ENCODE assay signal across 8 cellular contexts in the genomic region with DNA sequence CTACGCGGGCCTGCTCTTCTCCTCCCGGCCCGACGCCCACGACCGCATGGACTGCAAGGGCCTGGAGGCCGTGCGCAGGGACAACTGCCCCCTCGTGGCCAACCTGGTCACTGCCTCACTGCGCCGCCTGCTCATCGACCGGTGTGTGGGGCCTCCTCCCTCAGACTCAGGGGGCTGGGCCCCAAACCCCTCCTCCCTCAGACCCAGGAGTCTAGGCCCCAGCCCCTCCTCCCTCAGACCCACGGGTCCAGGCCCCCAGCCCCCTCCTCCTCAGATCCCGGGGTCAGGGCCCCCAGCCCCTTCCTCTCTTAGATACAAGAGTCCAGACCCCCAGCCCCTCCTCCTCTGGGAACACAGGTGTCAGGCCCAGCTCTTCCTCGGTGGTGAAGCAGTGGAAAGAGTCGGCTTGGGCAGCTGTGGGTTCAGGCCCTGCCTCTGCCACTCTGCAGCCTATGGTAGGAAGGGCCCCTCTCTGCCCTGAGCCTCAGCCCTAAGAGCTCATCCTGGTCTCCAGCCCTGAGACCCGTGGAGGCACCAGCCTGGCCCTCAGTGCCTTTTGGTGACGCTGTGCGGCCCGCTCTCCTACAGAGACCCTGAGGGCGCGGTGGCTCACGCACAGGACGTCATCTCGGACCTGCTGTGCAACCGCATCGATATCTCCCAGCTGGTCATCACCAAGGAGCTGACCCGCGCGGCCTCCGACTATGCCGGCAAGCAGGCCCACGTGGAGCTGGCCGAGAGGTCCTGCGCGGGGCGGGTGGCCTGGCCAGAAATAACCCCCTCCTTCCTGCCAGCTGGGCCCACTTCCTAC. TPM values are rescaled to one million over a fixed set of nuclear protein-coding genes. Genes with fewer than 3 reads are reported as not detected.
DNase-seq lines count a peak whose midpoint lies in the region; ATAC-seq and TF ChIP-seq lines count a peak whose summit lies in the region.

No MANE protein-coding gene starts in this region.

- H3K4me1 ChIP-seq in colonic mucosa (peaks cover 5% of the 10 kb centered on the region), right lobe of liver (no peaks in the 10 kb centered on the region)

- H3K27me3 ChIP-seq in colonic mucosa (peaks cover 22% of the 10 kb centered on the region), right lobe of liver (no peaks in the 10 kb centered on the region)

- H3K27ac Mint-ChIP-seq in activated CD4-positive, alpha-beta T cell treated with anti-CD3 and anti-CD28 coated beads, Interleukin-2, amount 10 ng/mL, durations not matched to agents 24 days and 14 days: no peak overlapping the region

- no peak overlapping the region for H3K9ac ChIP-seq in colonic mucosa (ENCODE audit: low read depth in 2 of 2, low read length in 2 of 2)

- H3K36me3 ChIP-seq in colonic mucosa (no peaks in the 10 kb centered on the region), right lobe of liver (no peaks in the 10 kb centered on the region)

- DNase-seq in Ammon's horn (ENCODE audit: low spot score) (peak; percentile 63), LNCaP clone FGC (ENCODE audit: low read depth) (no peak), colonic mucosa (peak; percentile 75), right lobe of liver (peak; percentile 70 to 78 (median 77)), NCI-H2107 (lab: John Stamatoyannopoulos, UW) (no peak)
- peak; percentile 92 for DNase-seq in activated CD4-positive, alpha-beta T cell treated with anti-CD3 and anti-CD28 coated beads, Interleukin-2, amount 10 ng/mL, durations not matched to agents 24 days and 14 days
- DNase-seq in stimulated activated CD8-positive, alpha-beta memory T cell treated with anti-CD3 and anti-CD28 coated beads, Interleukin-15, amount 100 ng/mL, for 24 hours (ENCODE audit: low read depth): peak; percentile 55

- ATAC-seq in GM19328 (IDR thresholded peaks at IDR 0.05; ENCODE audit: unreplicated experiment) (peak; percentile 3), right lobe of liver (peak; percentile 72 to 86 (median 85))

- H3K4me3 Mint-ChIP-seq in activated CD4-positive, alpha-beta T cell treated with anti-CD3 and anti-CD28 coated beads, Interleukin-2, amount 10 ng/mL, durations not matched to agents 24 days and 14 days: no peak overlapping the region

- peaks cover 13% of the 10 kb centered on the region for H3K4me1 Mint-ChIP-seq in activated CD4-positive, alpha-beta T cell treated with anti-CD3 and anti-CD28 coated beads, Interleukin-2, amount 10 ng/mL, durations not matched to agents 24 days and 14 days

- no peak for TF ChIP-seq POLR2A in right lobe of liver (IDR thresholded peaks at IDR 0.05)

- no peaks in the 10 kb centered on the region for H3K9me3 ChIP-seq in colonic mucosa
- no peaks in the 10 kb centered on the region for H3K9me3 ChIP-seq in right lobe of liver

- H3K36me3 Mint-ChIP-seq in activated CD4-positive, alpha-beta T cell treated with anti-CD3 and anti-CD28 coated beads, Interleukin-2, amount 10 ng/mL, durations not matched to agents 24 days and 14 days (ENCODE audit: low read depth): peaks cover 17% of the 10 kb centered on the region

- H3K27ac ChIP-seq in colonic mucosa (no peak overlapping the region), right lobe of liver (no peak overlapping the region)

- H3K27me3 Mint-ChIP-seq in activated CD4-positive, alpha-beta T cell treated with anti-CD3 and anti-CD28 coated beads, Interleukin-2, amount 10 ng/mL, durations not matched to agents 24 days and 14 days: peaks cover 7% of the 10 kb centered on the region

- peak; percentile 78 for TF ChIP-seq CTCF in LNCaP clone FGC (IDR thresholded peaks at IDR 0.05; ENCODE audit: control insufficient read depth, extremely low read depth, insufficient read depth)
- TF ChIP-seq CTCF in colonic mucosa (IDR thresholded peaks at IDR 0.05): peak; percentile 92
- TF ChIP-seq CTCF in right lobe of liver (IDR thresholded peaks at IDR 0.05): peak; percentile 75 to 94 (median 80)

- WGBS in right lobe of liver (ENCODE audit: insufficient coverage, low coverage, low lambda C conversion rate, missing lambda C conversion rate): 6% methylated on average over 9 of the region's 39 CpGs

- intact Hi-C loops in activated CD4-positive, alpha-beta T cell treated with anti-CD3 and anti-CD28 coated beads, Interleukin-2, amount 10 ng/mL, durations not matched to agents 24 days and 14 days (cut with micrococcal nuclease): loop anchor here (1.0 to 5.0 kb wide), 4 partner anchors 16 to 58 kb away; no protein-coding TSS in a partner anchor
- intact Hi-C loops in colonic mucosa (cut with DNase I): loop anchor here (5.0 kb wide), 1 partner anchor 48 kb away; a partner anchor contains a TSS
- intact Hi-C loops in right lobe of liver (cut with DNase I): no loop called here

- H3K4me3 ChIP-seq in LNCaP clone FGC (ENCODE audit: low read depth, low read length) (no peak overlapping the region), colonic mucosa (no peak overlapping the region), right lobe of liver (no peak overlapping the region)

- H3K9me3 Mint-ChIP-seq in activated CD4-positive, alpha-beta T cell treated with anti-CD3 and anti-CD28 coated beads, Interleukin-2, amount 10 ng/mL, durations not matched to agents 24 days and 14 days: no peaks in the 10 kb centered on the region

RNA-seq across cellular contexts. Expression of a gene that starts 3.7 kb away (rescaled TPM):
- 0.91 and 1.6 TPM in 2 replicates for total RNA-seq in activated CD4-positive, alpha-beta T cell treated with anti-CD3 and anti-CD28 coated beads, Interleukin-2, amount 10 ng/mL, durations not matched to agents 24 days and 14 days
- total RNA-seq in colonic mucosa: 10 to 100 TPM; 32.5 to 46.0 TPM
- under 1 TPM in 1 of 6 experiments, not detected in 5; 0.51 TPM for total RNA-seq in right lobe of liver

RNA-seq across cellular contexts. Expression of a gene that starts 17.6 kb away (rescaled TPM):
- total RNA-seq in activated CD4-positive, alpha-beta T cell treated with anti-CD3 and anti-CD28 coated beads, Interleukin-2, amount 10 ng/mL, durations not matched to agents 24 days and 14 days: 0.12 and 0.26 TPM in 2 replicates
- not detected for total RNA-seq in colonic mucosa
- under 1 TPM in 3 of 6 experiments, not detected in 3; 0.12 to 0.56 (median 0.30) TPM for total RNA-seq in right lobe of liver

RNA-seq across cellular contexts. Expression of a gene that starts 30.9 kb away (rescaled TPM):
- 188 and 204 TPM in 2 replicates for total RNA-seq in activated CD4-positive, alpha-beta T cell treated with anti-CD3 and anti-CD28 coated beads, Interleukin-2, amount 10 ng/mL, durations not matched to agents 24 days and 14 days
- 10 to 100 TPM; 26.2 to 76.3 TPM for total RNA-seq in colonic mucosa
- 10 to 100 TPM in 2 of 6 experiments, 1 to 10 TPM in 4; 6.2 to 13.1 (median 9.2) TPM for total RNA-seq in right lobe of liver

RNA-seq across cellular contexts. Expression of a gene that starts 38.8 kb away (rescaled TPM):
- 81.4 and 84.7 TPM in 2 replicates for total RNA-seq in activated CD4-positive, alpha-beta T cell treated with anti-CD3 and anti-CD28 coated beads, Interleukin-2, amount 10 ng/mL, durations not matched to agents 24 days and 14 days
- total RNA-seq in colonic mucosa (10 to 100 TPM; 57.9 to 60.0 TPM), right lobe of liver (10 to 100 TPM; 23.6 to 57.9 (median 33.8) TPM)

RNA-seq across cellular contexts. Expression of a gene that starts 49.6 kb away (rescaled TPM):
- 13.6 and 18.0 TPM in 2 replicates for total RNA-seq in activated CD4-positive, alpha-beta T cell treated with anti-CD3 and anti-CD28 coated beads, Interleukin-2, amount 10 ng/mL, durations not matched to agents 24 days and 14 days
- 1 to 10 TPM; 1.9 to 6.1 TPM for total RNA-seq in colonic mucosa
- total RNA-seq in right lobe of liver: 1 to 10 TPM in 3 of 6 experiments, under 1 TPM in 3; 0.19 to 2.2 (median 1.0) TPM

Comparison
In these comparisons a context has a peak if more than half of its experiments do, and no peak if none do; other contexts are left out.
1. DNase-seq: peak in Ammon's horn (single experiment), activated CD4-positive, alpha-beta T cell treated with anti-CD3 and anti-CD28 coated beads, Interleukin-2, amount 10 ng/mL, durations not matched to agents 24 days and 14 days (single experiment), colonic mucosa (single experiment), right lobe of liver (3 of 3) and stimulated activated CD8-positive, alpha-beta memory T cell treated with anti-CD3 and anti-CD28 coated beads, Interleukin-15, amount 100 ng/mL, for 24 hours (single experiment); none in LNCaP clone FGC (single experiment) and NCI-H2107 (single experiment).
2. RNA of a gene that starts 3.7 kb away (total RNA-seq): 32.5 to 46.0 TPM in colonic mucosa; 0.91 to 1.6 TPM in activated CD4-positive, alpha-beta T cell treated with anti-CD3 and anti-CD28 coated beads, Interleukin-2, amount 10 ng/mL, durations not matched to agents 24 days and 14 days and 0.51 TPM in right lobe of liver; every median in the first group is over 10 times any median in the second.
3. intact Hi-C loops: an anchor here in activated CD4-positive, alpha-beta T cell treated with anti-CD3 and anti-CD28 coated beads, Interleukin-2, amount 10 ng/mL, durations not matched to agents 24 days and 14 days (1.0 to 5.0 kb wide) and colonic mucosa (5.0 kb wide); none called in right lobe of liver.
4. Peak in every context shown above with its lines, with median percentiles within 50 percentile points of each other: CTCF ChIP-seq.